Comparison of ENCODE assay signal across 7 cellular contexts in genomic region chr11:64306563-64306875, GRCh38. TPM values are rescaled to one million over a fixed set of nuclear protein-coding genes. Genes with fewer than 3 reads are reported as not detected.
A peak's percentile ranks its signal among the peaks of the same experiment; 100 is the strongest.
DNase-seq lines count a peak whose midpoint lies in the region; ATAC-seq and TF ChIP-seq lines count a peak whose summit lies in the region.

No MANE protein-coding gene starts in this region.

- no peak overlapping the region; the same call in 1 of the 2 replicates for H2BK120ac ChIP-seq in IMR-90 (ENCODE audit: low read depth, low read length)

- peak overlapping the region; percentile 15 to 47; a peak in 3 of 4 replicates for H4K8ac ChIP-seq in IMR-90 (ENCODE audit: low read depth in 2 of 2, low read length in 2 of 2)

- no peak overlapping the region; the same call in 1 of the 2 replicates for H3K56ac ChIP-seq in IMR-90 (ENCODE audit: extremely low read depth, insufficient read depth, low read length)

- H3K4me3 ChIP-seq in IMR-90 (ENCODE audit: insufficient read depth, low read depth, low read length) = peak overlapping the region; percentile 58
- peak overlapping the region; percentile 33 to 91 (median 62) for H3K4me3 ChIP-seq in adrenal gland
- peak overlapping the region; percentile 51 for H3K4me3 ChIP-seq in kidney epithelial cell (ENCODE audit: low read depth, low read length)
- H3K4me3 ChIP-seq in subcutaneous abdominal adipose tissue (ENCODE audit: low read depth in 1 of 5, low read length in 5 of 5) = peak overlapping the region; percentile 70 to 80 (median 71)

- in situ Hi-C loops in IMR-90 (cut with MboI; ENCODE audit: low sequenced_read_pairs) = no loop called here
- in situ Hi-C loops in KBM-7 (cut with MboI; ENCODE audit: low pct_unique_long_range_greater_than_20kb, low sequenced_read_pairs) = no loop called here

- peak overlapping the region; percentile 83; the same call in 1 of the 2 replicates for H2AK5ac ChIP-seq in IMR-90 (ENCODE audit: low read depth, low read length)

- peak overlapping the region; percentile 83 for H2AK9ac ChIP-seq in IMR-90 (replicated peaks; ENCODE audit: low read depth, low read length, poor library complexity)

- peak overlapping the region; percentile 66 for H2BK5ac ChIP-seq in IMR-90 (ENCODE audit: low read depth, low read length, poor library complexity, severe bottlenecking)

- no peak overlapping the region; the same call in 1 of the 2 replicates for H4K91ac ChIP-seq in IMR-90 (ENCODE audit: insufficient read depth, low read depth, low read length)

- peak overlapping the region; percentile 19; the same call in 1 of the 2 replicates for H3K23ac ChIP-seq in IMR-90 (ENCODE audit: low read depth, low read length)

- H3K18ac ChIP-seq in IMR-90 (ENCODE audit: low read depth, low read length) = no peak overlapping the region

- POLR2A ChIA-PET in IMR-90 (lab: Charles Lee; ENCODE audit: unreplicated experiment) = no interaction called here

- no peak overlapping the region for H2BK20ac ChIP-seq in IMR-90 (ENCODE audit: low read depth, low read length)

- H3K9ac ChIP-seq in IMR-90 (ENCODE audit: low read depth, low read length) (peak overlapping the region; percentile 80), subcutaneous abdominal adipose tissue (ENCODE audit: low read length in 5 of 5) (peak overlapping the region; percentile 26 to 83 (median 78))

- no peaks in the 10 kb centered on the region for H3K9me1 ChIP-seq in IMR-90 (ENCODE audit: insufficient read depth, low read length)

- H3K4me1 ChIP-seq in IMR-90 (ENCODE audit: control insufficient read depth, insufficient read depth, low read length) (peaks cover 9% of the 10 kb centered on the region; the same call in 1 of the 2 replicates), adrenal gland (replicated peaks in 1 of 2) (peaks cover 9 to 22% of the 10 kb centered on the region in 2 donors), subcutaneous abdominal adipose tissue (ENCODE audit: control insufficient read depth in 5 of 5, insufficient read depth in 5 of 5, low read length in 5 of 5) (peaks cover 2 to 31% (median 28%) of the 10 kb centered on the region in 5 donors)

- H3K36me3 ChIP-seq in IMR-90 (ENCODE audit: control insufficient read depth, insufficient read depth, low read length) (no peaks in the 10 kb centered on the region), adrenal gland (replicated peaks in 1 of 2) (no peaks in the 10 kb centered on the region), kidney epithelial cell (ENCODE audit: control insufficient read depth, insufficient read depth, low read length) (peaks cover 1% of the 10 kb centered on the region), subcutaneous abdominal adipose tissue (ENCODE audit: control insufficient read depth in 5 of 5, insufficient read depth in 5 of 5, low read length in 5 of 5) (peaks cover 0 to 8% (median 3%) of the 10 kb centered on the region in 5 donors)

- TF ChIP-seq CTCF in IMR-90 (conservative IDR thresholded peaks at IDR 0.05; ENCODE audit: low read depth, low read length) = no peak
- TF ChIP-seq CTCF in adrenal gland (IDR thresholded peaks at IDR 0.05) = no peak
- TF ChIP-seq CTCF in kidney epithelial cell (IDR thresholded peaks at IDR 0.05; ENCODE audit: insufficient read depth, low read length, poor library complexity, severe bottlenecking) = no peak

- DNase-seq in IMR-90 (no peak), adrenal gland (no peak), kidney epithelial cell (ENCODE audit: low read depth) (no peak), KBM-7 (no peak), superior temporal gyrus (ENCODE audit: extremely low spot score) (no peak)

- peak overlapping the region; percentile 89 for H2AFZ ChIP-seq in IMR-90 (replicated peaks; ENCODE audit: low read length, poor library complexity)

- TF ChIP-seq POLR2A in IMR-90 (IDR thresholded peaks at IDR 0.05; ENCODE audit: low read depth, low read length) = no peak
- TF ChIP-seq POLR2A in adrenal gland (IDR thresholded peaks at IDR 0.05) = no peak

- BruUV-seq in IMR-90 (replicated peaks; lab: Mats Ljungman, UMichigan) = no TSS peak

- peak overlapping the region; percentile 90 for H3K4me2 ChIP-seq in IMR-90 (ENCODE audit: low read depth, low read length)

- intact Hi-C loops in IMR-90 (cut with micrococcal nuclease) (loop anchor here (1.0 to 10.0 kb wide), 2 partner anchors 49 to 302 kb away; no protein-coding TSS in a partner anchor), adrenal gland (cut with DNase I) (no loop called here)

- ATAC-seq in IMR-90 (ENCODE audit: low read depth) (no peak), HG03469 (IDR thresholded peaks at IDR 0.05; ENCODE audit: unreplicated experiment) (no peak)

- H3K9me3 ChIP-seq in IMR-90 (ENCODE audit: control insufficient read depth, insufficient read depth, low read length) = no peaks in the 10 kb centered on the region
- no peaks in the 10 kb centered on the region for H3K9me3 ChIP-seq in adrenal gland (replicated peaks in 1 of 3)
- no peaks in the 10 kb centered on the region for H3K9me3 ChIP-seq in subcutaneous abdominal adipose tissue (ENCODE audit: control insufficient read depth in 5 of 5, low read length in 5 of 5)

- dilution Hi-C loops in IMR-90 (cut with HindIII; ENCODE audit: low sequenced_read_pairs, unreplicated experiment) = no loop called here

- peak overlapping the region; percentile 54 for H3K4ac ChIP-seq in IMR-90 (ENCODE audit: low read depth, low read length)

- WGBS in IMR-90 (ENCODE audit: extremely low coverage in 2 of 2, insufficient read length in 1 of 2), 2 experiments = 23% methylated on average over 8 of the region's 9 CpGs; no CpG with 5 or more reads in 1 of the 2 experiments
- 0 to 25% (median 21%) methylated on average over 3 to 9 of the region's 9 CpGs for WGBS in adrenal gland, 4 donors

- CTCF ChIA-PET in IMR-90 (lab: Yijun Ruan, JAX) = no interaction called here

- H4K5ac ChIP-seq in IMR-90 (ENCODE audit: low read depth, low read length) = peak overlapping the region; percentile 1; the same call in 1 of the 2 replicates

- H2BK15ac ChIP-seq in IMR-90 (ENCODE audit: low read depth, low read length) = no peak overlapping the region

- peak overlapping the region; percentile 88 for H3K14ac ChIP-seq in IMR-90 (replicated peaks; ENCODE audit: low read depth, low read length)

- peaks cover 19 to 30% of the 10 kb centered on the region in 2 experiments for H3K79me1 ChIP-seq in IMR-90 (ENCODE audit: low read depth in 1 of 2, low read length in 2 of 2)

- H4K20me1 ChIP-seq in IMR-90 (ENCODE audit: insufficient read depth, low read length) = peaks cover 7% of the 10 kb centered on the region

- no peak for TF ChIP-seq RAD21 in IMR-90 (IDR thresholded peaks at IDR 0.05; ENCODE audit: low read length)

- H3K27ac ChIP-seq in IMR-90 (ENCODE audit: insufficient read depth, low read length) = peak overlapping the region; percentile 86; the same call in 1 of the 2 replicates
- peak overlapping the region in 4 of 5 donors; percentile 69 to 96 (median 84) for H3K27ac ChIP-seq in adrenal gland
- H3K27ac ChIP-seq in subcutaneous abdominal adipose tissue (ENCODE audit: low read depth, low read length) = peak overlapping the region; percentile 75

- no peaks in the 10 kb centered on the region for H3K27me3 ChIP-seq in IMR-90 (ENCODE audit: control insufficient read depth, insufficient read depth, low read length)
- H3K27me3 ChIP-seq in adrenal gland = no peaks in the 10 kb centered on the region
- H3K27me3 ChIP-seq in kidney epithelial cell (ENCODE audit: control insufficient read depth, insufficient read depth, low read length) = no peaks in the 10 kb centered on the region
- H3K27me3 ChIP-seq in subcutaneous abdominal adipose tissue (ENCODE audit: control insufficient read depth in 5 of 5, insufficient read depth in 4 of 5, low read length in 5 of 5) = no peaks in the 10 kb centered on the region

TF ChIP-seq in IMR-90, 13 proteins besides CTCF, POLR2A, EP300 and RAD21 (continues in another document):
- TF ChIP-seq CEBPB (IDR thresholded peaks at IDR 0.05; ENCODE audit: low read depth, low read length) = no peak
- TF ChIP-seq MAFK (IDR thresholded peaks at IDR 0.05; ENCODE audit: low read depth, low read length) = no peak
- TF ChIP-seq MAZ (IDR thresholded peaks at IDR 0.05; ENCODE audit: borderline replicate concordance, low read depth, low read length) = no peak

RNA-seq across cellular contexts. Expression of gene ESRRA, which starts 1.2 kb away (rescaled TPM):
- total RNA-seq in IMR-90 (2012; rRNA removed) (10.2 and 10.3 TPM in 2 replicates), adrenal gland (10 to 100 TPM; 33.2 to 74.4 (median 58.7) TPM), kidney epithelial cell (54.3 and 58.8 TPM in 2 replicates)
- polyA plus RNA-seq in IMR-90 (2012; rRNA removed) (15.0 and 15.8 TPM in 2 replicates), adrenal gland (10 to 100 TPM; 18.2 to 62.1 (median 56.0) TPM)
- 18.8 and 20.4 TPM in 2 replicates for polyA plus RNA-seq in IMR-90 (2012; cell fraction: cytosol; rRNA removed)
- 16.3 and 44.0 TPM in 2 replicates for polyA plus RNA-seq in IMR-90 (2012; cell fraction: nucleus; rRNA removed; ENCODE audit: low replicate concordance)

RNA-seq across cellular contexts. Expression of gene CATSPERZ, which starts 6.4 kb away (rescaled TPM):
- total RNA-seq in IMR-90 (2012; rRNA removed) (not detected in 2 replicates), adrenal gland (under 1 TPM in 1 of 8 donors, not detected in 7; 0.69 TPM), kidney epithelial cell (not detected in 2 replicates)
- polyA plus RNA-seq in IMR-90 (2012; rRNA removed) (not detected in 2 replicates), adrenal gland (1 to 10 TPM in 1 of 3 donors, under 1 TPM in 1, not detected in 1; 0.74 to 1.2 TPM)
- 0.40 TPM in 1 of 2 replicates, not detected in the other for polyA plus RNA-seq in IMR-90 (2012; cell fraction: cytosol; rRNA removed)
- 0.34 TPM in 1 of 2 replicates, not detected in the other for polyA plus RNA-seq in IMR-90 (2012; cell fraction: nucleus; rRNA removed; ENCODE audit: low replicate concordance)

RNA-seq across cellular contexts. Expression of gene TRMT112, which starts 10.8 kb away (rescaled TPM):
- 202 and 206 TPM in 2 replicates for total RNA-seq in IMR-90 (2012; rRNA removed)
- 173 and 206 TPM in 2 replicates for polyA plus RNA-seq in IMR-90 (2012; rRNA removed)
- polyA plus RNA-seq in IMR-90 (2012; cell fraction: cytosol; rRNA removed) = 669 and 1,019 TPM in 2 replicates
- 158 and 162 TPM in 2 replicates for polyA plus RNA-seq in IMR-90 (2012; cell fraction: nucleus; rRNA removed; ENCODE audit: low replicate concordance)
- 100 to 1,000 TPM; 286 to 991 (median 377) TPM for total RNA-seq in adrenal gland
- 100 to 1,000 TPM; 362 to 855 (median 658) TPM for polyA plus RNA-seq in adrenal gland
- 307 and 366 TPM in 2 replicates for total RNA-seq in kidney epithelial cell

RNA-seq across cellular contexts. Expression of gene PRDX5, which starts 11.4 kb away (rescaled TPM):
- total RNA-seq in IMR-90 (2012; rRNA removed) (120 and 160 TPM in 2 replicates), adrenal gland (100 to 1,000 TPM; 324 to 684 (median 429) TPM), kidney epithelial cell (489 and 562 TPM in 2 replicates)
- polyA plus RNA-seq in IMR-90 (2012; rRNA removed) (292 and 332 TPM in 2 replicates), adrenal gland (100 to 1,000 TPM; 403 to 713 (median 555) TPM)
- 766 and 775 TPM in 2 replicates for polyA plus RNA-seq in IMR-90 (2012; cell fraction: cytosol; rRNA removed)
- 159 and 265 TPM in 2 replicates for polyA plus RNA-seq in IMR-90 (2012; cell fraction: nucleus; rRNA removed; ENCODE audit: low replicate concordance)

RNA-seq across cellular contexts. Expression of gene KCNK4, which starts 15.4 kb away (rescaled TPM):
- total RNA-seq in IMR-90 (2012; rRNA removed) (not detected in 2 replicates), adrenal gland (under 1 TPM in 1 of 8 donors, not detected in 7; 0.54 TPM), kidney epithelial cell (not detected in 2 replicates)
- polyA plus RNA-seq in IMR-90 (2012; rRNA removed) (not detected in 2 replicates), adrenal gland (under 1 TPM in 1 of 3 donors, not detected in 2; 0.10 TPM)
- 0.05 TPM in 1 of 2 replicates, not detected in the other for polyA plus RNA-seq in IMR-90 (2012; cell fraction: cytosol; rRNA removed)
- 0.22 and 0.38 TPM in 2 replicates for polyA plus RNA-seq in IMR-90 (2012; cell fraction: nucleus; rRNA removed; ENCODE audit: low replicate concordance)
